ENCODE assay signal across 1 cellular context in genomic region chr19:30028118-30028991, GRCh38.
TF ChIP-seq lines count a peak whose summit lies in the region.

No MANE protein-coding gene starts in this region.

TF ChIP-seq in GM23338, 12 proteins besides CTCF, POLR2A, EP300 and RAD21 (continued from another document):
- TF ChIP-seq ZNF462 (CRISPR knock-in tag; IDR thresholded peaks at IDR 0.05) (no peak), POLR2AphosphoS5 (IDR thresholded peaks at IDR 0.05; ENCODE audit: low read depth) (no peak), EZH2 (IDR thresholded peaks at IDR 0.05; ENCODE audit: low read depth, unreplicated experiment) (no peak), NANOG (IDR thresholded peaks at IDR 0.05; ENCODE audit: borderline replicate concordance) (no peak), ZNF331 (CRISPR knock-in tag; IDR thresholded peaks at IDR 0.05; ENCODE audit: low read depth) (no peak), STAT1 (IDR thresholded peaks at IDR 0.05; ENCODE audit: unreplicated experiment) (no peak), JUNB (IDR thresholded peaks at IDR 0.05; ENCODE audit: unreplicated experiment) (no peak)
